Comparison of ENCODE assay signal across 1 cellular context in the genomic region with DNA sequence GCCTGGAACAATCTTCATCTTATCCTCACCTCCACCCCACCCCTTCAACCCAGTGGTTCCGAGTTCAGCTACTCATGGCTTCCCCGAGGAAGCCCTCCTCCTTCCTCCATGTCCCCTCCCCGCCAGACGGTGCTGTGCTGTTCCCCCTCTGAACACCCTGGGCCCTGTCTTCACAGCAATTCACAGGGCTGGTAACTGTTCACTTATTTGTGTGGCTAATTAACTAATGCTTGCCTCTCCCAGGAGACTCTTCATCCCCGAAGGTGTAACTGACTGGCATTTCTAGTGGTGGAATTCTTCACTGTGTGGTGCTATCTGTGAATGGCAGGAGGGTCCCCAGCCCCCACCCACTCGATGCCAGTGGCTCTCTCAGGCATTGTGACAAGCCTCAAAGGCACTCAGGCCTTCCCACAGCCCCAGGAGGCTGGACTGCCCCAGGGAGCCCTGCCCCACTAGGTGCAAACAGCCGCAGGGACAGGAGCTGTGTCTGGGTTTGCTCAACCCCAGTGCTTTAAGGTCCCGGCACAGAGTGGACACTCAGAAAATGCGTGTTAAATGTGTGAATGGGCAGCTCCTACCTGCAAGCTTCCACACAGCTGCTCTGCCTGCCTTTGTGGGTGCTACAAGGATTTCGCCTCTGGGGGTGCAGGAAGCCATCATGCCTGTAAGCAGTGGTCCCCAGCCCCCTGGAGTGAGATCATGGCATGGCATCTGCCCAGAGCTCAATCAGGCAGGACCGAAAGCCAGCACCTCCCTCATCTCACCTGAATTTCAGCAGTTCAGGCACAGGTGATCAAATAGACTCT.
TF ChIP-seq lines count a peak whose summit lies in the region.

No MANE protein-coding gene starts in this region.

TF ChIP-seq in H1, 55 proteins besides CTCF, POLR2A, EP300 and RAD21:
- TF ChIP-seq CHD2 (IDR thresholded peaks at IDR 0.05; ENCODE audit: low read length) (no peak), SIX5 (IDR thresholded peaks at IDR 0.05; ENCODE audit: low read depth, low read length) (no peak), KDM5A (IDR thresholded peaks at IDR 0.05; ENCODE audit: low read length) (no peak), RXRA (IDR thresholded peaks at IDR 0.05; ENCODE audit: insufficient read depth, low read depth, low read length) (no peak), CTBP2 (IDR thresholded peaks at IDR 0.05; ENCODE audit: borderline replicate concordance, insufficient read depth, insufficient read length, low read length) (no peak), BCL11A (IDR thresholded peaks at IDR 0.05; ENCODE audit: low read depth in 2 of 2, low read length in 2 of 2) (no peak), CBX8 (IDR thresholded peaks at IDR 0.05; ENCODE audit: borderline replicate concordance, low read depth, low read length) (no peak), PHF8 (conservative IDR thresholded peaks at IDR 0.05; ENCODE audit: low read depth, low read length) (no peak), RNF2 (IDR thresholded peaks at IDR 0.05; ENCODE audit: borderline replicate concordance, low read depth, low read length, missing control alignments, poor library complexity, severe bottlenecking) (no peak), SRF (IDR thresholded peaks at IDR 0.05; ENCODE audit: low read depth, low read length) (no peak), GABPA (IDR thresholded peaks at IDR 0.05; ENCODE audit: borderline replicate concordance, insufficient read depth, low read length) (no peak), SIRT6 (IDR thresholded peaks at IDR 0.05; ENCODE audit: low read length) (no peak), SAP30 (IDR thresholded peaks at IDR 0.05; ENCODE audit: insufficient read depth, insufficient replicate concordance, low read length) (no peak), JUND (IDR thresholded peaks at IDR 0.05; ENCODE audit: low read length) (no peak)
- TF ChIP-seq, protein P1, sequence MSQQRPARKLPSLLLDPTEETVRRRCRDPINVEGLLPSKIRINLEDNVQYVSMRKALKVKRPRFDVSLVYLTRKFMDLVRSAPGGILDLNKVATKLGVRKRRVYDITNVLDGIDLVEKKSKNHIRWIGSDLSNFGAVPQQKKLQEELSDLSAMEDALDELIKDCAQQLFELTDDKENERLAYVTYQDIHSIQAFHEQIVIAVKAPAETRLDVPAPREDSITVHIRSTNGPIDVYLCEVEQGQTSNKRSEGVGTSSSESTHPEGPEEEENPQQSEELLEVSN (IDR thresholded peaks at IDR 0.05): no peak
